ENCODE assay signal across 23 cellular contexts in the genomic region with DNA sequence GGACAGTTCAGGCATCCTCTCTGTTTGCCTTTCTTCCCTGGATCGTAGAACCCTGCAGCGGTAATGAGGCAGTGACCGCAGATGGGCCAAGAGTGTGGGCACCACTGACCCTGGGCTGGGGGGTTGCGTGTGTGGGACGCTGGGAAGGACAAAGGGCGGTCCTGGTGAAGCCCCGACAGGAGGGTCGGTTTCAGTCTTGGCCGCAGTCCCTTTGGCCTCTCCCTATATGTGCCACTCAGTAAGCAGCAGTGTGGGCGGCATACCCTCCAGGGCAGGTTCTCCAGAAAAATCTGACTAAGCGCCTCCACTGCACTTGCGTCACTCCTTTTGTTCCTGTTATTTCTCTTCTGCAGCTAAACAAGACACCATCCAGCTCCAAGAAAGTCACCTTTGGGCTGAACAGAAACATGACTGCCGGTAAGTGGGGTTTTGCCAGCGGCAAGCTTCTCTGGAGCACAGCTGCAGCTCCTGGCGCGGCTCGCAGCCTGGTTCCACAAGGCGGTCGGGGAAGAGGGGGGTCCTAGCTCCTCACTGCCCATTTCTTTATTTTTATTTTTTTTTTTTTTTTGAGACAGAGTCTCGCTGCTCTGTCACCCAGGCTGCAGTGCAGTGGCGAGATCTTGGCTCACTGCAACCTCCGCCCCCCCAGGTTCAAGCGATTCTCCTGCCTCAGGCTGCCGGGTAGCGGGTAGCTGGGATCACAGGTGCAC. TPM values are rescaled to one million over a fixed set of nuclear protein-coding genes. Genes with fewer than 3 reads are reported as not detected.
"Had no signal": no experiment of that assay in that cellular context is flagged by ENCODE, and none has a peak within 500 bp of the region (broad histone marks: within the 10 kb centered on the region; RNA-seq: fewer than 3 reads in every experiment).

No MANE protein-coding gene starts in this region.

- H3K27ac ChIP-seq: brain microvascular endothelial cell, esophagus squamous epithelium, suprapubic skin, tibial artery had no signal

- H3K4me1 Mint-ChIP-seq: endodermal cell, neural crest cell had no signal

- H3K27me3 Mint-ChIP-seq: memory B cell; naive thymus-derived CD8-positive, alpha-beta T cell had no signal

- H3K9me3 Mint-ChIP-seq: endodermal cell; memory B cell; naive thymus-derived CD8-positive, alpha-beta T cell; neural crest cell; T-helper 2 cell treated with Interferon-gamma antibody and Interleukin-4, amounts not matched to agents 5 μg/mL and 100 μg/mL, for 36 hours had no signal

- DNase-seq: activated CD4-positive, alpha-beta T cell treated with anti-CD3 and anti-CD28 coated beads for 4 hours; activated CD4-positive, alpha-beta T cell treated with anti-CD3 and anti-CD28 coated beads, Interleukin-2, amount 50 U/mL, for 4 hours; activated gamma-delta T cell; activated naive CD4-positive, alpha-beta T cell treated with anti-CD3 and anti-CD28 coated beads, Interleukin-2, amount 50 U/mL, for 16 hours; amniotic stem cell; brain microvascular endothelial cell; cortex of kidney; endodermal cell; esophagus squamous epithelium; glutamatergic neuron; left cardiac atrium; midbrain; naive thymus-derived CD8-positive, alpha-beta T cell; right cardiac atrium; stimulated activated CD4-positive, alpha-beta T cell treated with anti-CD3 and anti-CD28 coated beads, Interleukin-15, amount 100 ng/mL, for 24 hours; stimulated activated naive CD4-positive, alpha-beta T cell; T-helper 1 cell; tibial artery had no signal

- H3K9me3 ChIP-seq: esophagus squamous epithelium, suprapubic skin, tibial artery had no signal

- H3K4me1 ChIP-seq: esophagus squamous epithelium, suprapubic skin, tibial artery had no signal

- H3K4me3 Mint-ChIP-seq: endodermal cell; memory B cell; naive thymus-derived CD8-positive, alpha-beta T cell; neural crest cell; T-helper 2 cell treated with Interferon-gamma antibody and Interleukin-4, amounts not matched to agents 5 μg/mL and 100 μg/mL, for 36 hours had no signal

- H3K27me3 ChIP-seq: brain microvascular endothelial cell, esophagus squamous epithelium, suprapubic skin, tibial artery had no signal

- H3K4me3 ChIP-seq: esophagus squamous epithelium, suprapubic skin, tibial artery had no signal

- H3K27ac Mint-ChIP-seq: endodermal cell; memory B cell; T-helper 2 cell treated with Interferon-gamma antibody and Interleukin-4, amounts not matched to agents 5 μg/mL and 100 μg/mL, for 36 hours had no signal

- ATAC-seq: left cardiac atrium; naive thymus-derived CD8-positive, alpha-beta T cell; right cardiac atrium had no signal

RNA-seq across cellular contexts. Expression of a gene that starts 32.0 kb away (rescaled TPM):
- total RNA-seq: cardiac septum had no signal
